In the genomic region with DNA sequence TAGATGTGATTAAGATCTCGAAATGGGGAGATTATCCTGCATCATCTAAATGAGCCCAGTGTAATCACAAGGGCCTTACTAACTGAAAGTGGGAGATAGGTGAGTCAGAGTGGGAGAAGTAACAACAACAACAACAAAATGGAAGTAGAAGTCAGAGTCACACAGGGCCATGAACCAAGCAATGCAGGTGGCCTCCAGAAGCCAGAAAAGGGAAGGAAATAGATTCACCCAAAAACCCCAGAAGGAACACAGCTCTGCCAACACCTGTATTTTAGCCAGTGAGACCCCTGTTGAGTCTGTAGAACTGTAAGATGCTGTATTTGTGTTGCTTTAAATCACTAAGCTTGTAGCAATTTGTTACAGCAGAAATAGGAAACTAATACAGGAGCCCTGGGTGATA, we compare ENCODE assay signal across 9 cellular contexts. TPM values are rescaled to one million over a fixed set of nuclear protein-coding genes. Genes with fewer than 3 reads are reported as not detected.
DNase-seq lines count a peak whose midpoint lies in the region; ATAC-seq and TF ChIP-seq lines count a peak whose summit lies in the region.
"Had no signal": no experiment of that assay in that cellular context is flagged by ENCODE, and none has a peak within 500 bp of the region (broad histone marks: within the 10 kb centered on the region; RNA-seq: fewer than 3 reads in every experiment).

No MANE protein-coding gene starts in this region.

- H3K4me1 ChIP-seq in mammary epithelial cell (ENCODE audit: insufficient read depth, low read length) (peaks cover 52% of the 10 kb centered on the region), thoracic aorta (ENCODE audit: control insufficient read depth in 1 of 2, low read depth in 2 of 2) (peaks cover 30 to 71% of the 10 kb centered on the region in 2 donors)

- POLR2A ChIA-PET in MCF 10A (lab: Yijun Ruan, JAX) = interaction anchor here (0.6 to 1.0 kb wide), 4 partner anchors 26 to 760 kb away, joined by 3 to 4 read pairs (median 3); no protein-coding TSS in a partner anchor

- CTCF ChIA-PET in MCF 10A (lab: Yijun Ruan, JAX) (interaction anchor here (0.6 to 52.4 kb wide), 9 partner anchors 16 to 708 kb away, joined by 3 to 1675 read pairs (median 3); no protein-coding TSS in a partner anchor), mammary epithelial cell (lab: Charles Lee; ENCODE audit: low non-redundant PET) (no interaction called here)

- ATAC-seq in HG03439 (IDR thresholded peaks at IDR 0.05; ENCODE audit: unreplicated experiment) (peak; percentile 20), thoracic aorta (ENCODE audit: insufficient number of reproducible peaks, low FRiP score, low read depth) (no peak), HG02970 (IDR thresholded peaks at IDR 0.05; ENCODE audit: low FRiP score, unreplicated experiment) (no peak)

- H3K36me3 ChIP-seq in mammary epithelial cell (ENCODE audit: insufficient read depth, low read length) (peaks cover 14% of the 10 kb centered on the region), thoracic aorta (peaks cover 29% of the 10 kb centered on the region)

- peaks cover 66% of the 10 kb centered on the region for H3K4me1 Mint-ChIP-seq in MCF 10A (ENCODE audit: insufficient read depth, unreplicated experiment)
- H3K4me1 Mint-ChIP-seq in chondrocyte (ENCODE audit: low read depth) = peaks cover 86% of the 10 kb centered on the region

- no peaks in the 10 kb centered on the region for H3K9me3 Mint-ChIP-seq in MCF 10A (ENCODE audit: unreplicated experiment)
- no peaks in the 10 kb centered on the region for H3K9me3 Mint-ChIP-seq in chondrocyte (ENCODE audit: low read depth)

- intact Hi-C loops in MCF 10A (cut with micrococcal nuclease) = loop anchor here (5.0 kb wide), 1 partner anchor 331 kb away; no protein-coding TSS in a partner anchor
- intact Hi-C loops in mammary epithelial cell (cut with micrococcal nuclease) = no loop called here

- TF ChIP-seq CTCF in MCF 10A (IDR thresholded peaks at IDR 0.05; ENCODE audit: unreplicated experiment) (no peak), mammary epithelial cell (conservative IDR thresholded peaks at IDR 0.05 in 1 of 2, IDR thresholded peaks at IDR 0.05 in 1 of 2; ENCODE audit: extremely low read depth in 1 of 2, insufficient read depth in 1 of 2, low read depth in 1 of 2, low read length in 2 of 2) (no peak), chondrocyte (IDR thresholded peaks at IDR 0.05) (no peak), thoracic aorta (IDR thresholded peaks at IDR 0.05) (no peak)

- BruUV-seq in MCF 10A (replicated peaks; lab: Mats Ljungman, UMichigan) (no TSS peak), mammary epithelial cell (replicated peaks; lab: Mats Ljungman, UMichigan) (no TSS peak)

- DNase-seq in MCF 10A (ENCODE audit: unreplicated experiment) = no peak
- no peak for DNase-seq in mammary epithelial cell
- DNase-seq in chondrocyte (ENCODE audit: low spot score) = no peak
- no peak for DNase-seq in thoracic aorta (ENCODE audit: low spot score)
- no peak for DNase-seq in hippocampal formation (lab: John Stamatoyannopoulos, UW)
- DNase-seq in NCI-H2227 treated with DMSO at 0.1 percent for 48 hours (lab: John Stamatoyannopoulos, UW) = no peak
- DNase-seq: DND-41 had no signal

- H3K27me3 ChIP-seq in mammary epithelial cell (ENCODE audit: insufficient read depth, low read length) (no peaks in the 10 kb centered on the region), thoracic aorta (replicated peaks; ENCODE audit: insufficient read depth) (no peaks in the 10 kb centered on the region)

- H3K4me2 ChIP-seq in mammary epithelial cell (ENCODE audit: insufficient read depth, low read depth, low read length) = no peak overlapping the region

- H3K27ac Mint-ChIP-seq in MCF 10A (ENCODE audit: low read depth, unreplicated experiment) (peak overlapping the region; percentile 99), chondrocyte (ENCODE audit: unreplicated experiment) (no peak overlapping the region)

- H2AFZ ChIP-seq in mammary epithelial cell (ENCODE audit: low read depth, low read length) = no peak overlapping the region

- in situ Hi-C loops in mammary epithelial cell (cut with MboI; ENCODE audit: low sequenced_read_pairs in 2 of 2) = no loop called here

- 100% methylated on average over 1 of the region's 1 CpG for WGBS in mammary epithelial cell (ENCODE audit: low coverage, missing lambda C conversion rate)

- H3K9me3 ChIP-seq in mammary epithelial cell (replicated peaks; ENCODE audit: insufficient read depth, low read length) = no peaks in the 10 kb centered on the region
- H3K9me3 ChIP-seq in thoracic aorta = no peaks in the 10 kb centered on the region

- dilution Hi-C loops in mammary epithelial cell (cut with HindIII; ENCODE audit: low sequenced_read_pairs) = no loop called here

- no peak overlapping the region for H3K4me3 ChIP-seq in mammary epithelial cell (replicated peaks in 1 of 3; ENCODE audit: insufficient read depth in 1 of 3, low read depth in 2 of 3, low read length in 3 of 3)
- H3K4me3 ChIP-seq in thoracic aorta = peak overlapping the region; percentile 87

- H3K27ac ChIP-seq in mammary epithelial cell (ENCODE audit: insufficient read depth, low read depth, low read length) (no peak overlapping the region), thoracic aorta (peak overlapping the region; percentile 97 to 99)

- H3K4me3 Mint-ChIP-seq in MCF 10A (ENCODE audit: unreplicated experiment) (no peak overlapping the region), chondrocyte (ENCODE audit: unreplicated experiment) (peak overlapping the region; percentile 5)

- H3K79me2 ChIP-seq in mammary epithelial cell (ENCODE audit: insufficient read depth, low read length) = peaks cover 71% of the 10 kb centered on the region

- H4K20me1 ChIP-seq in mammary epithelial cell (ENCODE audit: insufficient read depth, low read length) = no peaks in the 10 kb centered on the region

- H3K36me3 Mint-ChIP-seq in MCF 10A (ENCODE audit: insufficient read depth, unreplicated experiment) = peaks cover 70% of the 10 kb centered on the region
- H3K36me3 Mint-ChIP-seq in chondrocyte (ENCODE audit: low read depth) = peaks cover 20% of the 10 kb centered on the region

- no peak overlapping the region for H3K9ac ChIP-seq in mammary epithelial cell (ENCODE audit: insufficient read depth, low read length)

- no peaks in the 10 kb centered on the region for H3K27me3 Mint-ChIP-seq in MCF 10A (ENCODE audit: insufficient read depth, unreplicated experiment)
- H3K27me3 Mint-ChIP-seq in chondrocyte (ENCODE audit: low read depth) = no peaks in the 10 kb centered on the region

RNA-seq across cellular contexts. Expression of a gene that starts 4.1 kb away (rescaled TPM):
- total RNA-seq in MCF 10A (2022) = 464 and 483 TPM in 2 replicates
- 100 to 1,000 TPM; 178 to 454 TPM for total RNA-seq in mammary epithelial cell
- polyA plus RNA-seq in mammary epithelial cell = 748 TPM
- 594 TPM for polyA minus RNA-seq in mammary epithelial cell
- total RNA-seq in chondrocyte = 222 to 392 TPM (median 388 TPM) in 3 replicates
- total RNA-seq in thoracic aorta = 100 to 1,000 TPM; 298 to 352 TPM

RNA-seq across cellular contexts. Expression of a gene that starts 21.3 kb away (rescaled TPM):
- total RNA-seq in MCF 10A (2022) (0.32 and 0.40 TPM in 2 replicates), mammary epithelial cell (under 1 TPM in 1 of 2 donors, not detected in 1; 0.82 TPM), chondrocyte (0.37 to 0.95 TPM (median 0.73 TPM) in 3 replicates), thoracic aorta (1 to 10 TPM in 1 of 2 donors, under 1 TPM in 1; 0.95 to 2.1 TPM)
- 0.36 TPM for polyA plus RNA-seq in mammary epithelial cell
- not detected for polyA minus RNA-seq in mammary epithelial cell

RNA-seq across cellular contexts. Expression of a gene that starts 24.2 kb away (rescaled TPM):
- total RNA-seq in MCF 10A (2022) (0.25 and 0.44 TPM in 2 replicates), mammary epithelial cell (10 to 100 TPM in 1 of 2 donors, 1 to 10 TPM in 1; 1.2 to 21.9 TPM), chondrocyte (not detected in 3 replicates), thoracic aorta (under 1 TPM in 1 of 2 donors, not detected in 1; 0.99 TPM)
- 8.3 TPM for polyA plus RNA-seq in mammary epithelial cell
- polyA minus RNA-seq in mammary epithelial cell = 19.1 TPM

RNA-seq across cellular contexts. Expression of a gene that starts 32.8 kb away (rescaled TPM):
- not detected in 2 replicates for total RNA-seq in MCF 10A (2022)
- not detected for total RNA-seq in mammary epithelial cell
- polyA plus RNA-seq in mammary epithelial cell = 0.15 TPM
- polyA minus RNA-seq in mammary epithelial cell = not detected
- not detected in 3 replicates for total RNA-seq in chondrocyte
- not detected for total RNA-seq in thoracic aorta

RNA-seq across cellular contexts. Expression of a gene that starts 58.8 kb away (rescaled TPM):
- total RNA-seq in MCF 10A (2022) = not detected in 2 replicates
- not detected for total RNA-seq in mammary epithelial cell
- polyA plus RNA-seq in mammary epithelial cell = not detected
- polyA minus RNA-seq in mammary epithelial cell = not detected
- not detected in 3 replicates for total RNA-seq in chondrocyte
- total RNA-seq in thoracic aorta = not detected
